Comparison of ENCODE assay signal across 1 cellular context in genomic region chr19:55382522-55383054, GRCh38.
TF ChIP-seq lines count a peak whose summit lies in the region.

No MANE protein-coding gene starts in this region.

TF ChIP-seq in K562, 482 proteins besides CTCF, POLR2A, EP300 and RAD21:
- TF ChIP-seq IRF2 (CRISPR knock-in tag; IDR thresholded peaks at IDR 0.05) = 0 out of 2 replicates have a peak, but pooled peaks have one; percentile 44
- TF ChIP-seq ZBTB33 (CRISPR knock-in tag; IDR thresholded peaks at IDR 0.05) = 0 out of 2 replicates have a peak, but pooled peaks have one; percentile 43
- TF ChIP-seq FOXM1 (IDR thresholded peaks at IDR 0.05; ENCODE audit: low read depth) = no peak
- no peak for TF ChIP-seq FOXM1 (CRISPR knock-in tag; IDR thresholded peaks at IDR 0.05; ENCODE audit: low read depth)
- TF ChIP-seq ZFP36 (IDR thresholded peaks at IDR 0.05; ENCODE audit: low read depth, low read length, partially characterized antibody) = peak; percentile 33
- no peak for TF ChIP-seq ZNF639 (CRISPR knock-in tag; conservative IDR thresholded peaks at IDR 0.05 in 1 of 2, IDR thresholded peaks at IDR 0.05 in 1 of 2)
- TF ChIP-seq RBM25 (IDR thresholded peaks at IDR 0.05; ENCODE audit: low read depth, low read length, severe bottlenecking) = peak; percentile 80
- TF ChIP-seq ETV5 (CRISPR knock-in tag; IDR thresholded peaks at IDR 0.05; ENCODE audit: low read depth) = 0 out of 2 replicates have a peak, but pooled peaks have one; percentile 15
- TF ChIP-seq BCOR (IDR thresholded peaks at IDR 0.05) = peak; percentile 63
- TF ChIP-seq KDM1A (IDR thresholded peaks at IDR 0.05) = 0 out of 4 replicates have a peak, but pooled peaks of 1 of the 2 experiments have one; percentile 6
- no peak for TF ChIP-seq ZBTB7A (IDR thresholded peaks at IDR 0.05; ENCODE audit: borderline replicate concordance, control insufficient read depth, low read depth, low read length)
TF ChIP-seq in K562: peak in this region for 7.
